In the genomic region with DNA sequence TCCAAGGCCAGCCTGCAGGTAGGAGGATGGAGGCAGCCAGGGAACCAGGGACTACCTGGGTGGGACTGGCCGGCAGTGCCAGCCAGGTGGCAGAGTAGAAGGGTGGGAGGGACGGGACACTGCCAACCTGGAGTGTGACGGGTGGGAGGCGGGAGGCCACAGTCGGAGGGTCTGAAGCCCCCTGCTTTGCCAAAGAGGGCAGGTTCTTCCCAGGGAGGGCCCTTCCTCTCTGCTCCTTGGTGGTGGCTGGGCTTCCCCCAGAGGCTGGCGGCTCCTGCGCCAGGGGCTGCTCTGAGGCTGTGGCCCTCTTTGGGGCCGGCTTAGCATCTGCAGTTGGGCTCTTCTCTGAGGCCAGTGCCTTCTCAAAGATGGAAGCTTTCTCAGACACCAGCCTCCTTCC, we compare ENCODE assay signal across 30 cellular contexts. TPM values are rescaled to one million over a fixed set of nuclear protein-coding genes. Genes with fewer than 3 reads are reported as not detected.
"Had no signal": no experiment of that assay in that cellular context is flagged by ENCODE, and none has a peak within 500 bp of the region (broad histone marks: within the 10 kb centered on the region; RNA-seq: fewer than 3 reads in every experiment).

No MANE protein-coding gene starts in this region.

- H3K4me1 Mint-ChIP-seq: memory B cell; naive thymus-derived CD8-positive, alpha-beta T cell; neural crest cell; stimulated activated memory B cell treated with anti-CD40 and anti-IgM and Interleukin-4, amounts not matched to agents 10 μg/mL and 1 μg/mL and 100 μg/mL, for 72 hours; stimulated activated naive CD8-positive, alpha-beta T cell treated with anti-CD3 and anti-CD28 coated beads, Interleukin-15, amount 100 ng/mL, for 72 hours had no signal

- H3K9me3 ChIP-seq: left lung, lower lobe of right lung, neutrophil, psoas muscle, right lobe of liver, transverse colon, upper lobe of left lung, vagina had no signal

- H3K27ac ChIP-seq: left lung, lower lobe of right lung, neutrophil, parathyroid adenoma, psoas muscle, right lobe of liver, transverse colon, upper lobe of left lung, vagina had no signal

- H2AFZ ChIP-seq: parathyroid adenoma had no signal

- H3K36me3 Mint-ChIP-seq: memory B cell; naive thymus-derived CD8-positive, alpha-beta T cell; stimulated activated memory B cell treated with anti-CD40 and anti-IgM and Interleukin-4, amounts not matched to agents 10 μg/mL and 1 μg/mL and 100 μg/mL, for 72 hours had no signal

- H3K9me3 Mint-ChIP-seq: memory B cell; naive thymus-derived CD8-positive, alpha-beta T cell; nephron; neural crest cell; stimulated activated memory B cell treated with anti-CD40 and anti-IgM and Interleukin-4, amounts not matched to agents 10 μg/mL and 1 μg/mL and 100 μg/mL, for 72 hours; stimulated activated naive CD8-positive, alpha-beta T cell treated with anti-CD3 and anti-CD28 coated beads, Interleukin-15, amount 100 ng/mL, for 72 hours had no signal

- H3K27me3 ChIP-seq: right lobe of liver, transverse colon, upper lobe of left lung, vagina had no signal

- H3K4me2 ChIP-seq: smooth muscle cell had no signal

- H3K36me3 ChIP-seq: lower lobe of right lung, neutrophil, transverse colon, upper lobe of left lung, vagina had no signal

- FAIRE-seq: keratinocyte had no signal

- H3K4me3 Mint-ChIP-seq: memory B cell; naive thymus-derived CD8-positive, alpha-beta T cell; nephron; neural crest cell; stimulated activated memory B cell treated with anti-CD40 and anti-IgM and Interleukin-4, amounts not matched to agents 10 μg/mL and 1 μg/mL and 100 μg/mL, for 72 hours; stimulated activated naive CD8-positive, alpha-beta T cell treated with anti-CD3 and anti-CD28 coated beads, Interleukin-15, amount 100 ng/mL, for 72 hours had no signal

- H3K9ac ChIP-seq: parathyroid adenoma had no signal

- ATAC-seq: left cardiac atrium; left lung; naive thymus-derived CD8-positive, alpha-beta T cell; psoas muscle; stimulated activated memory B cell treated with anti-CD40 and anti-IgM and Interleukin-4, amounts not matched to agents 10 μg/mL and 1 μg/mL and 100 μg/mL, for 72 hours; stimulated activated naive CD8-positive, alpha-beta T cell treated with anti-CD3 and anti-CD28 coated beads, Interleukin-15, amount 100 ng/mL, for 72 hours had no signal

- H3K79me2 ChIP-seq: parathyroid adenoma had no signal

- DNase-seq: hypothalamus; kidney glomerular epithelial cell; left cardiac atrium; lower lobe of right lung; naive thymus-derived CD8-positive, alpha-beta T cell; occipital lobe; psoas muscle; right lobe of liver; stimulated activated CD4-positive, alpha-beta T cell treated with anti-CD3 and anti-CD28 coated beads, Interleukin-1b, Interleukin-23, amount 100 ng/mL, for 48 hours; stimulated activated CD4-positive, alpha-beta T cell treated with anti-CD3 and anti-CD28 coated beads, Interleukin-2, amount 100 ng/mL, for 48 hours; stimulated activated CD4-positive, alpha-beta T cell treated with anti-CD3 and anti-CD28 coated beads, Interleukin-4, amount 100 ng/mL, for 4 hours; stimulated activated CD8-positive, alpha-beta memory T cell treated with anti-CD3 and anti-CD28 coated beads, Interleukin-4, amount 100 ng/mL, for 48 hours; stimulated activated naive CD4-positive, alpha-beta T cell treated with Interleukin-2 at 50 U/mL for 16 hours; stimulated activated naive CD8-positive, alpha-beta T cell treated with anti-CD3 and anti-CD28 coated beads, Interleukin-15, amount 100 ng/mL, for 72 hours; substantia nigra; transverse colon had no signal

- H3K4me3 ChIP-seq: left lung, lower lobe of right lung, psoas muscle, right lobe of liver, smooth muscle cell, transverse colon, upper lobe of left lung, vagina had no signal

- H3K4me1 ChIP-seq: left lung, parathyroid adenoma, right lobe of liver, transverse colon, vagina had no signal

- H3K27ac Mint-ChIP-seq: memory B cell; naive thymus-derived CD8-positive, alpha-beta T cell; nephron; stimulated activated memory B cell treated with anti-CD40 and anti-IgM and Interleukin-4, amounts not matched to agents 10 μg/mL and 1 μg/mL and 100 μg/mL, for 72 hours; stimulated activated naive CD8-positive, alpha-beta T cell treated with anti-CD3 and anti-CD28 coated beads, Interleukin-15, amount 100 ng/mL, for 72 hours had no signal

RNA-seq across cellular contexts. Expression of a gene that starts 8.7 kb away (rescaled TPM):
- total RNA-seq: naive thymus-derived CD8-positive, alpha-beta T cell; neural crest cell; occipital lobe; posterior vena cava had no signal
- polyA plus RNA-seq: naive thymus-derived CD8-positive, alpha-beta T cell had no signal

RNA-seq across cellular contexts. Expression of a gene that starts 12.9 kb away (rescaled TPM):
- total RNA-seq: naive thymus-derived CD8-positive, alpha-beta T cell; neural crest cell; occipital lobe; temporal lobe had no signal
- polyA plus RNA-seq: naive thymus-derived CD8-positive, alpha-beta T cell had no signal

RNA-seq across cellular contexts. Expression of a gene that starts 35.3 kb away (rescaled TPM):
- total RNA-seq: naive thymus-derived CD8-positive, alpha-beta T cell; occipital lobe; posterior vena cava; temporal lobe; vagina had no signal
- polyA plus RNA-seq: keratinocyte; naive thymus-derived CD8-positive, alpha-beta T cell; urinary bladder had no signal
